Comparison of ENCODE assay signal across 1 cellular context in the genomic region with DNA sequence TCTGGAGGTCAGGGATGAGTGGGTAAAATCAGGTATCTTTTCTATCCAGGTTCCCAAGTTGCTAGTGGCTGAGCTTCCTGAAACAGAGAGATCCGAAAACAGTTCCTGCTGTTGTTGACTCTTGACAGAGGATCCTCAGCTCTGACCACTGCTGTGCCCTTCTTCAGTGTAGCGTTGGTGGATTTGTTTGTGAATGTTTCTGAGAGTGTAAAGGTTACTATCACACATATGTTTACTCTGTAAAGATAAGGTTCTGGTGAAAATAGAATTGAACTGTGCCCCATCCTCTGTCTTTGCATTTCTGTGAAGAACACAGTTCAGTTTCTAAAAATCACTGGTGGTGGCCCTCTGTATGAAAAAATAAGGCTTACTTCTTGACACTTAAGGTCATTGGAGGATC.
TF ChIP-seq lines count a peak whose summit lies in the region.

No MANE protein-coding gene starts in this region.

TF ChIP-seq in HepG2, 621 proteins besides CTCF, POLR2A, EP300 and RAD21 (continued from another document and continues in another):
- TF ChIP-seq, protein P1, sequence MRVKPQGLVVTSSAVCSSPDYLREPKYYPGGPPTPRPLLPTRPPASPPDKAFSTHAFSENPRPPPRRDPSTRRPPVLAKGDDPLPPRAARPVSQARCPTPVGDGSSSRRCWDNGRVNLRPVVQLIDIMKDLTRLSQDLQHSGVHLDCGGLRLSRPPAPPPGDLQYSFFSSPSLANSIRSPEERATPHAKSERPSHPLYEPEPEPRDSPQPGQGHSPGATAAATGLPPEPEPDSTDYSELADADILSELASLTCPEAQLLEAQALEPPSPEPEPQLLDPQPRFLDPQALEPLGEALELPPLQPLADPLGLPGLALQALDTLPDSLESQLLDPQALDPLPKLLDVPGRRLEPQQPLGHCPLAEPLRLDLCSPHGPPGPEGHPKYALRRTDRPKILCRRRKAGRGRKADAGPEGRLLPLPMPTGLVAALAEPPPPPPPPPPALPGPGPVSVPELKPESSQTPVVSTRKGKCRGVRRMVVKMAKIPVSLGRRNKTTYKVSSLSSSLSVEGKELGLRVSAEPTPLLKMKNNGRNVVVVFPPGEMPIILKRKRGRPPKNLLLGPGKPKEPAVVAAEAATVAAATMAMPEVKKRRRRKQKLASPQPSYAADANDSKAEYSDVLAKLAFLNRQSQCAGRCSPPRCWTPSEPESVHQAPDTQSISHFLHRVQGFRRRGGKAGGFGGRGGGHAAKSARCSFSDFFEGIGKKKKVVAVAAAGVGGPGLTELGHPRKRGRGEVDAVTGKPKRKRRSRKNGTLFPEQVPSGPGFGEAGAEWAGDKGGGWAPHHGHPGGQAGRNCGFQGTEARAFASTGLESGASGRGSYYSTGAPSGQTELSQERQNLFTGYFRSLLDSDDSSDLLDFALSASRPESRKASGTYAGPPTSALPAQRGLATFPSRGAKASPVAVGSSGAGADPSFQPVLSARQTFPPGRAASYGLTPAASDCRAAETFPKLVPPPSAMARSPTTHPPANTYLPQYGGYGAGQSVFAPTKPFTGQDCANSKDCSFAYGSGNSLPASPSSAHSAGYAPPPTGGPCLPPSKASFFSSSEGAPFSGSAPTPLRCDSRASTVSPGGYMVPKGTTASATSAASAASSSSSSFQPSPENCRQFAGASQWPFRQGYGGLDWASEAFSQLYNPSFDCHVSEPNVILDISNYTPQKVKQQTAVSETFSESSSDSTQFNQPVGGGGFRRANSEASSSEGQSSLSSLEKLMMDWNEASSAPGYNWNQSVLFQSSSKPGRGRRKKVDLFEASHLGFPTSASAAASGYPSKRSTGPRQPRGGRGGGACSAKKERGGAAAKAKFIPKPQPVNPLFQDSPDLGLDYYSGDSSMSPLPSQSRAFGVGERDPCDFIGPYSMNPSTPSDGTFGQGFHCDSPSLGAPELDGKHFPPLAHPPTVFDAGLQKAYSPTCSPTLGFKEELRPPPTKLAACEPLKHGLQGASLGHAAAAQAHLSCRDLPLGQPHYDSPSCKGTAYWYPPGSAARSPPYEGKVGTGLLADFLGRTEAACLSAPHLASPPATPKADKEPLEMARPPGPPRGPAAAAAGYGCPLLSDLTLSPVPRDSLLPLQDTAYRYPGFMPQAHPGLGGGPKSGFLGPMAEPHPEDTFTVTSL (CRISPR knock-in tag; IDR thresholded peaks at IDR 0.05; ENCODE audit: borderline replicate concordance), result peak; percentile 86; the same call in 1 of the 2 replicates
- TF ChIP-seq KLF11 (CRISPR knock-in tag; IDR thresholded peaks at IDR 0.05), result no peak
- TF ChIP-seq MIXL1 (CRISPR knock-in tag; IDR thresholded peaks at IDR 0.05), result 0 out of 2 replicates have a peak, but pooled peaks have one; percentile 19
- TF ChIP-seq MBNL3 (CRISPR knock-in tag; conservative IDR thresholded peaks at IDR 0.05), result no peak
- no peak for TF ChIP-seq CREB1 (IDR thresholded peaks at IDR 0.05)
- TF ChIP-seq CREB1 (CRISPR knock-in tag; IDR thresholded peaks at IDR 0.05), result peak; percentile 68
- no peak for TF ChIP-seq ZNF343 (CRISPR knock-in tag; IDR thresholded peaks at IDR 0.05)
- TF ChIP-seq, protein P2, sequence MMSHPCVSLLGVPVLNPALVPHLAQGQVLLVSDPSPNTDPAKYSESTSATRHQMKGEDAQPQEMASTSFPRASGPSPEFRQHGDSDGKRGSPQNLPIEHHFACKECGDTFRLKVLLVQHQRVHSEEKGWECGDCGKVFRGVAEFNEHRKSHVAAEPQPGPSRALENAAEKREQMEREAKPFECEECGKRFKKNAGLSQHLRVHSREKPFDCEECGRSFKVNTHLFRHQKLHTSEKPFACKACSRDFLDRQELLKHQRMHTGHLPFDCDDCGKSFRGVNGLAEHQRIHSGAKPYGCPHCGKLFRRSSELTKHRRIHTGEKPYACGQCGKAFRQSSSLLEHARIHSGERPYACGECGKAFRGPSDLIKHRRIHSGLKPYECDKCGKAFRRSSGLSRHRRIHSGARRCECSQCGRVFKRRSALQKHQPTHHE (CRISPR knock-in tag; IDR thresholded peaks at IDR 0.05; ENCODE audit: borderline replicate concordance), result no peak
- TF ChIP-seq MEF2D (CRISPR knock-in tag; IDR thresholded peaks at IDR 0.05), result peak; percentile 86
- no peak for TF ChIP-seq FOXA1 (IDR thresholded peaks at IDR 0.05)
- TF ChIP-seq FOXA1 (CRISPR knock-in tag; IDR thresholded peaks at IDR 0.05), result peak; percentile 85
- no peak for TF ChIP-seq ZFP62 (CRISPR knock-in tag; IDR thresholded peaks at IDR 0.05)
- no peak for TF ChIP-seq IKZF4 (CRISPR knock-in tag; IDR thresholded peaks at IDR 0.05; ENCODE audit: borderline replicate concordance, low read depth, not compliant biosample characterization)
- TF ChIP-seq ADNP (CRISPR knock-in tag; IDR thresholded peaks at IDR 0.05), result no peak
- no peak for TF ChIP-seq SYNCRIP (IDR thresholded peaks at IDR 0.05; ENCODE audit: insufficient read depth, low read depth, low read length)
- TF ChIP-seq, protein P3, sequence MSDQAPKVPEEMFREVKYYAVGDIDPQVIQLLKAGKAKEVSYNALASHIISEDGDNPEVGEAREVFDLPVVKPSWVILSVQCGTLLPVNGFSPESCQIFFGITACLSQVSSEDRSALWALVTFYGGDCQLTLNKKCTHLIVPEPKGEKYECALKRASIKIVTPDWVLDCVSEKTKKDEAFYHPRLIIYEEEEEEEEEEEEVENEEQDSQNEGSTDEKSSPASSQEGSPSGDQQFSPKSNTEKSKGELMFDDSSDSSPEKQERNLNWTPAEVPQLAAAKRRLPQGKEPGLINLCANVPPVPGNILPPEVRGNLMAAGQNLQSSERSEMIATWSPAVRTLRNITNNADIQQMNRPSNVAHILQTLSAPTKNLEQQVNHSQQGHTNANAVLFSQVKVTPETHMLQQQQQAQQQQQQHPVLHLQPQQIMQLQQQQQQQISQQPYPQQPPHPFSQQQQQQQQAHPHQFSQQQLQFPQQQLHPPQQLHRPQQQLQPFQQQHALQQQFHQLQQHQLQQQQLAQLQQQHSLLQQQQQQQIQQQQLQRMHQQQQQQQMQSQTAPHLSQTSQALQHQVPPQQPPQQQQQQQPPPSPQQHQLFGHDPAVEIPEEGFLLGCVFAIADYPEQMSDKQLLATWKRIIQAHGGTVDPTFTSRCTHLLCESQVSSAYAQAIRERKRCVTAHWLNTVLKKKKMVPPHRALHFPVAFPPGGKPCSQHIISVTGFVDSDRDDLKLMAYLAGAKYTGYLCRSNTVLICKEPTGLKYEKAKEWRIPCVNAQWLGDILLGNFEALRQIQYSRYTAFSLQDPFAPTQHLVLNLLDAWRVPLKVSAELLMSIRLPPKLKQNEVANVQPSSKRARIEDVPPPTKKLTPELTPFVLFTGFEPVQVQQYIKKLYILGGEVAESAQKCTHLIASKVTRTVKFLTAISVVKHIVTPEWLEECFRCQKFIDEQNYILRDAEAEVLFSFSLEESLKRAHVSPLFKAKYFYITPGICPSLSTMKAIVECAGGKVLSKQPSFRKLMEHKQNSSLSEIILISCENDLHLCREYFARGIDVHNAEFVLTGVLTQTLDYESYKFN (CRISPR knock-in tag; conservative IDR thresholded peaks at IDR 0.05), result peak; percentile 93
- TF ChIP-seq ZNF33B (CRISPR knock-in tag; IDR thresholded peaks at IDR 0.05), result no peak
- TF ChIP-seq, protein P4, sequence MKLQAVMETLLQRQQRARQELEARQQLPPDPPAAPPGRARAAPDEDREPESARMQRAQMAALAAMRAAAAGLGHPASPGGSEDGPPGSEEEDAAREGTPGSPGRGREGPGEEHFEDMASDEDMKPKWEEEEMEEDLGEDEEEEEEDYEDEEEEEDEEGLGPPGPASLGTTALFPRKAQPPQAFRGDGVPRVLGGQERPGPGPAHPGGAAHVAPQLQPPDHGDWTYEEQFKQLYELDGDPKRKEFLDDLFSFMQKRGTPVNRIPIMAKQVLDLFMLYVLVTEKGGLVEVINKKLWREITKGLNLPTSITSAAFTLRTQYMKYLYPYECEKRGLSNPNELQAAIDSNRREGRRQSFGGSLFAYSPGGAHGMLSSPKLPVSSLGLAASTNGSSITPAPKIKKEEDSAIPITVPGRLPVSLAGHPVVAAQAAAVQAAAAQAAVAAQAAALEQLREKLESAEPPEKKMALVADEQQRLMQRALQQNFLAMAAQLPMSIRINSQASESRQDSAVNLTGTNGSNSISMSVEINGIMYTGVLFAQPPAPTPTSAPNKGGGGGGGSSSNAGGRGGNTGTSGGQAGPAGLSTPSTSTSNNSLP (IDR thresholded peaks at IDR 0.05; ENCODE audit: low read depth, low read length), result peak; percentile 78; the same call in 1 of the 2 replicates
- TF ChIP-seq, protein P5, sequence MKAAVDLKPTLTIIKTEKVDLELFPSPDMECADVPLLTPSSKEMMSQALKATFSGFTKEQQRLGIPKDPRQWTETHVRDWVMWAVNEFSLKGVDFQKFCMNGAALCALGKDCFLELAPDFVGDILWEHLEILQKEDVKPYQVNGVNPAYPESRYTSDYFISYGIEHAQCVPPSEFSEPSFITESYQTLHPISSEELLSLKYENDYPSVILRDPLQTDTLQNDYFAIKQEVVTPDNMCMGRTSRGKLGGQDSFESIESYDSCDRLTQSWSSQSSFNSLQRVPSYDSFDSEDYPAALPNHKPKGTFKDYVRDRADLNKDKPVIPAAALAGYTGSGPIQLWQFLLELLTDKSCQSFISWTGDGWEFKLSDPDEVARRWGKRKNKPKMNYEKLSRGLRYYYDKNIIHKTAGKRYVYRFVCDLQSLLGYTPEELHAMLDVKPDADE (CRISPR knock-in tag; IDR thresholded peaks at IDR 0.05), result no peak
- TF ChIP-seq, protein P6, sequence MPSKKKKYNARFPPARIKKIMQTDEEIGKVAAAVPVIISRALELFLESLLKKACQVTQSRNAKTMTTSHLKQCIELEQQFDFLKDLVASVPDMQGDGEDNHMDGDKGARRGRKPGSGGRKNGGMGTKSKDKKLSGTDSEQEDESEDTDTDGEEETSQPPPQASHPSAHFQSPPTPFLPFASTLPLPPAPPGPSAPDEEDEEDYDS (CRISPR knock-in tag; IDR thresholded peaks at IDR 0.05), result 0 out of 2 replicates have a peak, but pooled peaks have one; percentile 29
- TF ChIP-seq, protein P7, sequence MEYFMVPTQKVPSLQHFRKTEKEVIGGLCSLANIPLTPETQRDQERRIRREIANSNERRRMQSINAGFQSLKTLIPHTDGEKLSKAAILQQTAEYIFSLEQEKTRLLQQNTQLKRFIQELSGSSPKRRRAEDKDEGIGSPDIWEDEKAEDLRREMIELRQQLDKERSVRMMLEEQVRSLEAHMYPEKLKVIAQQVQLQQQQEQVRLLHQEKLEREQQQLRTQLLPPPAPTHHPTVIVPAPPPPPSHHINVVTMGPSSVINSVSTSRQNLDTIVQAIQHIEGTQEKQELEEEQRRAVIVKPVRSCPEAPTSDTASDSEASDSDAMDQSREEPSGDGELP (IDR thresholded peaks at IDR 0.05; ENCODE audit: borderline replicate concordance, low read depth), result peak; percentile 17; the same call in 1 of the 2 replicates
- TF ChIP-seq SOX13 (IDR thresholded peaks at IDR 0.05), result no peak
- peak in 1 of 2 experiments; percentile 81; a peak in 2 of 4 replicates for TF ChIP-seq SOX13 (CRISPR knock-in tag; conservative IDR thresholded peaks at IDR 0.05 in 1 of 2, IDR thresholded peaks at IDR 0.05 in 1 of 2)
- TF ChIP-seq ZNF335 (CRISPR knock-in tag; IDR thresholded peaks at IDR 0.05), result 0 out of 2 replicates have a peak, but pooled peaks have one; percentile 61
- TF ChIP-seq FOXO1 (CRISPR knock-in tag; IDR thresholded peaks at IDR 0.05), result peak; percentile 83
- TF ChIP-seq ZNF260 (CRISPR knock-in tag; IDR thresholded peaks at IDR 0.05; ENCODE audit: borderline replicate concordance, low read depth), result no peak
- peak; percentile 91 for TF ChIP-seq HNF4A (CRISPR knock-in tag; IDR thresholded peaks at IDR 0.05)
- TF ChIP-seq NONO (IDR thresholded peaks at IDR 0.05), result no peak
- peak; percentile 72; the same call in 1 of the 2 replicates for TF ChIP-seq NONO (CRISPR knock-in tag; conservative IDR thresholded peaks at IDR 0.05)
- TF ChIP-seq STAG1 (CRISPR knock-in tag; IDR thresholded peaks at IDR 0.05), result peak; percentile 20; the same call in 1 of the 2 replicates
- no peak for TF ChIP-seq TCF12 (IDR thresholded peaks at IDR 0.05)
- TF ChIP-seq TCF12 (CRISPR knock-in tag; IDR thresholded peaks at IDR 0.05), result no peak
- TF ChIP-seq CREM (IDR thresholded peaks at IDR 0.05), result peak; percentile 59
- no peak for TF ChIP-seq CREM (CRISPR knock-in tag; IDR thresholded peaks at IDR 0.05)
- peak; percentile 48; the same call in 1 of the 2 replicates for TF ChIP-seq ZNF430 (CRISPR knock-in tag; IDR thresholded peaks at IDR 0.05)
- peak; percentile 51; the same call in 1 of the 2 replicates for TF ChIP-seq NCOR1 (IDR thresholded peaks at IDR 0.05; ENCODE audit: borderline replicate concordance, low read length)
- 0 out of 2 replicates have a peak, but pooled peaks have one; percentile 28 for TF ChIP-seq ZNF557 (CRISPR knock-in tag; IDR thresholded peaks at IDR 0.05)
- TF ChIP-seq PHF5A (CRISPR knock-in tag; IDR thresholded peaks at IDR 0.05; ENCODE audit: low read depth, unreplicated experiment), result peak; percentile 80
- peak; percentile 73; the same call in 1 of the 2 replicates for TF ChIP-seq SOX5 (CRISPR knock-in tag; IDR thresholded peaks at IDR 0.05; ENCODE audit: borderline replicate concordance)
- TF ChIP-seq, protein P8, sequence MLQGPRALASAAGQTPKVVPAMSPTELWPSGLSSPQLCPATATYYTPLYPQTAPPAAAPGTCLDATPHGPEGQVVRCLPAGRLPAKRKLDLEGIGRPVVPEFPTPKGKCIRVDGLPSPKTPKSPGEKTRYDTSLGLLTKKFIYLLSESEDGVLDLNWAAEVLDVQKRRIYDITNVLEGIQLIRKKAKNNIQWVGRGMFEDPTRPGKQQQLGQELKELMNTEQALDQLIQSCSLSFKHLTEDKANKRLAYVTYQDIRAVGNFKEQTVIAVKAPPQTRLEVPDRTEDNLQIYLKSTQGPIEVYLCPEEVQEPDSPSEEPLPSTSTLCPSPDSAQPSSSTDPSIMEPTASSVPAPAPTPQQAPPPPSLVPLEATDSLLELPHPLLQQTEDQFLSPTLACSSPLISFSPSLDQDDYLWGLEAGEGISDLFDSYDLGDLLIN (CRISPR knock-in tag; IDR thresholded peaks at IDR 0.05; ENCODE audit: borderline replicate concordance), result no peak
- TF ChIP-seq ZBTB7B (CRISPR knock-in tag; IDR thresholded peaks at IDR 0.05), result no peak
- TF ChIP-seq, protein P9, sequence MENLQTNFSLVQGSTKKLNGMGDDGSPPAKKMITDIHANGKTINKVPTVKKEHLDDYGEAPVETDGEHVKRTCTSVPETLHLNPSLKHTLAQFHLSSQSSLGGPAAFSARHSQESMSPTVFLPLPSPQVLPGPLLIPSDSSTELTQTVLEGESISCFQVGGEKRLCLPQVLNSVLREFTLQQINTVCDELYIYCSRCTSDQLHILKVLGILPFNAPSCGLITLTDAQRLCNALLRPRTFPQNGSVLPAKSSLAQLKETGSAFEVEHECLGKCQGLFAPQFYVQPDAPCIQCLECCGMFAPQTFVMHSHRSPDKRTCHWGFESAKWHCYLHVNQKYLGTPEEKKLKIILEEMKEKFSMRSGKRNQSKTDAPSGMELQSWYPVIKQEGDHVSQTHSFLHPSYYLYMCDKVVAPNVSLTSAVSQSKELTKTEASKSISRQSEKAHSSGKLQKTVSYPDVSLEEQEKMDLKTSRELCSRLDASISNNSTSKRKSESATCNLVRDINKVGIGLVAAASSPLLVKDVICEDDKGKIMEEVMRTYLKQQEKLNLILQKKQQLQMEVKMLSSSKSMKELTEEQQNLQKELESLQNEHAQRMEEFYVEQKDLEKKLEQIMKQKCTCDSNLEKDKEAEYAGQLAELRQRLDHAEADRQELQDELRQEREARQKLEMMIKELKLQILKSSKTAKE (CRISPR knock-in tag; IDR thresholded peaks at IDR 0.05; ENCODE audit: borderline replicate concordance), result no peak
- no peak for TF ChIP-seq SRSF4 (IDR thresholded peaks at IDR 0.05; ENCODE audit: low read depth, low read length, poor library complexity, severe bottlenecking)
